28 cellular contexts compared by ENCODE assay signal in the genomic region with DNA sequence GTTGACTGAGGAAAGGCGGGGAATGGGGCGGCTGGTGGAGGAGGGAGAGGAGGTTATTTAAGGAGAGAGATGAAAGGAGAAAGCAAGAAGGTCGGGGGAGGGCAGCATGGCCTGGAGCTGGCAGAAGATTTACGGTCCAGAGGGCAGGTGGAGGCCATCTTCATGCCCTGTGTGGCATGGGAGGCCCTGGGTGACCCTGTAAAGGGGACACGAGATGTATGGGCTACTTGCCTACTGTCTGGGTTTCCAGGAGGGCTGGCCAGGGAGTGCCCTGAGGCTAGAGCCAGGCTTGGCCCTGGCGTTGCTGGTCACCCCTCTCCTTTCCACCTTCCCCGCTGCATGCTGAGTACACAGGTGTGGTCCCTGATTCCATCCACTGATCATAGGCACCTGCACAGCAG. TPM values are rescaled to one million over a fixed set of nuclear protein-coding genes. Genes with fewer than 3 reads are reported as not detected.
A peak's percentile ranks its signal among the peaks of the same experiment; 100 is the strongest.
DNase-seq lines count a peak whose midpoint lies in the region; ATAC-seq, FAIRE-seq and TF ChIP-seq lines count a peak whose summit lies in the region.
"Had no signal": no experiment of that assay in that cellular context is flagged by ENCODE, and none has a peak within 500 bp of the region (broad histone marks: within the 10 kb centered on the region; RNA-seq: fewer than 3 reads in every experiment).

No MANE protein-coding gene starts in this region.

- no peak for TF ChIP-seq CTCF in HEK293 (tag by site-specific recombination; IDR thresholded peaks at IDR 0.05)
- TF ChIP-seq CTCF in H1 (IDR thresholded peaks at IDR 0.05; ENCODE audit: control extremely low read depth in 1 of 3, insufficient read depth in 1 of 3, low read depth in 1 of 3, low read length in 3 of 3) = no peak
- TF ChIP-seq CTCF in nephron (IDR thresholded peaks at IDR 0.05; ENCODE audit: unreplicated experiment in 3 of 3) = no peak
- TF ChIP-seq CTCF in prostate gland (IDR thresholded peaks at IDR 0.05) = no peak

- WGBS in H1 (ENCODE audit: extremely low coverage in 1 of 2, insufficient coverage in 1 of 2, insufficient read length in 1 of 2, insufficient replicate concordance in 2 of 2, low coverage in 1 of 2, low lambda C conversion rate in 2 of 2, missing lambda C conversion rate in 1 of 2), 2 experiments = 84% methylated on average over 7 of the region's 7 CpGs; no CpG with 5 or more reads in 1 of the 2 experiments
- 84% methylated on average over 7 of the region's 7 CpGs for WGBS in prostate gland

- H3K4me1 ChIP-seq in HEK293 (ENCODE audit: control insufficient read depth, insufficient read depth, low read length) (peaks cover 2% of the 10 kb centered on the region; the same call in 1 of the 2 replicates), H1 (replicated peaks in 1 of 4; ENCODE audit: control insufficient read depth in 3 of 4, insufficient read depth in 4 of 4, low read length in 3 of 4) (peaks cover 0 to 8% (median 4%) of the 10 kb centered on the region in 4 experiments; a peak in 5 of 7 replicates), prostate gland (replicated peaks) (no peaks in the 10 kb centered on the region)

- peak overlapping the region; percentile 51; the same call in 1 of the 2 replicates for H4K8ac ChIP-seq in H1 (ENCODE audit: extremely low read depth, insufficient read depth, low read length)

- H4K20me1 ChIP-seq in H1 (replicated peaks in 1 of 2; ENCODE audit: control insufficient read depth in 1 of 2, insufficient read depth in 2 of 2, low read length in 2 of 2) = peaks cover 0 to 16% of the 10 kb centered on the region in 2 experiments

- CTCF ChIA-PET in HEK293 (lab: Yijun Ruan, JAX) (interaction anchor here (0.7 to 2.1 kb wide), 4 partner anchors 12 to 19 kb away, joined by 3 to 6 read pairs (median 4); no protein-coding TSS in a partner anchor), H1 (lab: Charles Lee; ENCODE audit: partially characterized antibody) (no interaction called here)

- no peak for FAIRE-seq in H1 (lab: Jason Lieb, UNC)
- FAIRE-seq: GM19239, H54, HTR-8/SVneo, K562 had no signal

- no peak for TF ChIP-seq EP300 in H1 (IDR thresholded peaks at IDR 0.05; ENCODE audit: borderline replicate concordance in 1 of 2, low read depth in 2 of 2, low read length in 2 of 2)

- no peaks in the 10 kb centered on the region for H3K27me3 Mint-ChIP-seq in nephron (ENCODE audit: low read depth)

- H3K9ac ChIP-seq in H1 (replicated peaks in 1 of 4; ENCODE audit: extremely low read depth in 1 of 4, low read depth in 3 of 4, low read length in 3 of 4) = no peak overlapping the region

- H3K4me2 ChIP-seq in H1 (ENCODE audit: insufficient read depth in 1 of 2, low read depth in 2 of 2, low read length in 2 of 2) = no peak overlapping the region

- H3K4me1 Mint-ChIP-seq in nephron = peaks cover 18% of the 10 kb centered on the region

- TF ChIP-seq POLR2A in H1 (IDR thresholded peaks at IDR 0.05; ENCODE audit: control extremely low read depth in 1 of 2, low read depth in 2 of 2, low read length in 2 of 2) = no peak
- TF ChIP-seq POLR2A in prostate gland (IDR thresholded peaks at IDR 0.05) = no peak

- peaks cover 36% of the 10 kb centered on the region for H3K36me3 Mint-ChIP-seq in nephron (ENCODE audit: low read depth)

- no peak overlapping the region for H3K14ac ChIP-seq in H1 (ENCODE audit: insufficient read length)

- no peak overlapping the region for H3K27ac Mint-ChIP-seq in nephron

- no peak overlapping the region for H2BK120ac ChIP-seq in H1 (replicated peaks; ENCODE audit: low read depth, low read length)

- H3K23me2 ChIP-seq in H1 (ENCODE audit: low read depth, low read length) = peaks cover 5% of the 10 kb centered on the region; the same call in 1 of the 2 replicates

- H3K9me3 ChIP-seq in HEK293 (ENCODE audit: control insufficient read depth, insufficient read depth, low read depth, low read length) (no peaks in the 10 kb centered on the region), H1 (ENCODE audit: insufficient read depth in 2 of 2, low read depth in 1 of 2, low read length in 1 of 2) (no peaks in the 10 kb centered on the region), prostate gland (no peaks in the 10 kb centered on the region)
- H3K9me3 ChIP-seq: Peyer's patch had no signal

- no peak overlapping the region for H3K56ac ChIP-seq in H1 (replicated peaks; ENCODE audit: insufficient read length, low read depth, low read length)

- H2AFZ ChIP-seq in H1 (ENCODE audit: low read length) = no peak overlapping the region

- no peak for TF ChIP-seq RAD21 in H1 (IDR thresholded peaks at IDR 0.05 in 1 of 2, conservative IDR thresholded peaks at IDR 0.05 in 1 of 2; ENCODE audit: low read depth in 2 of 2, low read length in 2 of 2)

- no peak overlapping the region for H3K23ac ChIP-seq in H1 (ENCODE audit: insufficient read length)

- POLR2A ChIA-PET in HEK293 (lab: Yijun Ruan, JAX) (no interaction called here), H1 (lab: Charles Lee; ENCODE audit: partially characterized antibody) (interaction anchor here (0.8 to 1.1 kb wide), 5 partner anchors 13 to 117 kb away, joined by 3 to 4 read pairs (median 3); no protein-coding TSS in a partner anchor)

- H3K27me3 ChIP-seq in H1 (replicated peaks in 1 of 4; ENCODE audit: control insufficient read depth in 3 of 4, extremely low read depth in 1 of 4, insufficient read depth in 3 of 4, low read length in 3 of 4) (peaks cover 0 to 11% (median 7%) of the 10 kb centered on the region in 4 experiments; a peak in 5 of 7 replicates), prostate gland (replicated peaks; ENCODE audit: insufficient read depth) (no peaks in the 10 kb centered on the region)
- H3K27me3 ChIP-seq: Peyer's patch had no signal

- ATAC-seq in HG03520 (IDR thresholded peaks at IDR 0.05; ENCODE audit: unreplicated experiment) = no peak
- ATAC-seq: K562 had no signal

- H2BK5ac ChIP-seq in H1 (ENCODE audit: low read depth, low read length) = no peak overlapping the region

- H3K4ac ChIP-seq in H1 (replicated peaks; ENCODE audit: insufficient read length, low read depth, low read length) = no peak overlapping the region

- no peak overlapping the region for H3K18ac ChIP-seq in H1 (ENCODE audit: extremely low read depth, low read length)

- H4K5ac ChIP-seq in H1 (ENCODE audit: insufficient read length, low read depth, low read length) = no peak overlapping the region

- no peak overlapping the region for H2BK15ac ChIP-seq in H1 (ENCODE audit: low read length)

- H2AK5ac ChIP-seq in H1 (ENCODE audit: low read depth, low read length) = no peak overlapping the region

- DNase-seq in H1 (ENCODE audit: low read depth in 1 of 2, low spot score in 2 of 2) (no peak), posterior vena cava (ENCODE audit: low spot score) (peak; percentile 47), prostate gland (ENCODE audit: low spot score) (no peak)
- DNase-seq in activated CD8-positive, alpha-beta memory T cell treated with anti-CD3 and anti-CD28 coated beads for 24 hours = no peak
- DNase-seq in effector CD4-positive, alpha-beta T cell = no peak
- DNase-seq: 8988T, ACHN, Calu3, DMS153, DND-41, Kasumi-1, NCI-H1092 treated with DMSO at 0.1 percent for 48 hours, NCI-H1436, NCI-H187, NCI-H2081 treated with DMSO at 0.1 percent for 48 hours, NCI-H2171, NCI-H226, NCI-H510A, NCI-H69, Peyer's patch, SIG-M5 had no signal

- intact Hi-C loops in posterior vena cava (cut with DNase I) = no loop called here
- intact Hi-C loops in prostate gland (cut with DNase I) = no loop called here

- peaks cover 8% of the 10 kb centered on the region; the same call in 1 of the 2 replicates for H3K79me1 ChIP-seq in H1 (ENCODE audit: low read depth, low read length)

- no peak overlapping the region for H2BK20ac ChIP-seq in H1 (ENCODE audit: low read length)

- peak overlapping the region in 2 of 3 experiments; percentile 25 to 46 for H3K4me3 Mint-ChIP-seq in nephron

- no peak overlapping the region for H2BK12ac ChIP-seq in H1 (ENCODE audit: low read depth, low read length)

- H3K36me3 ChIP-seq in HEK293 (ENCODE audit: control insufficient read depth in 2 of 2, insufficient read depth in 1 of 2, low read length in 2 of 2) (peaks cover 7 to 20% of the 10 kb centered on the region in 2 experiments), H1 (ENCODE audit: control insufficient read depth in 2 of 4, insufficient read depth in 4 of 4, low read length in 3 of 4) (peaks cover 0 to 6% (median 0%) of the 10 kb centered on the region in 4 experiments; a peak in 2 of 8 replicates), prostate gland (no peaks in the 10 kb centered on the region)
- H3K36me3 ChIP-seq: Peyer's patch had no signal

- H3K27ac ChIP-seq in HEK293 (ENCODE audit: extremely low read depth, low read depth, low read length) = no peak overlapping the region
- no peak overlapping the region; the same call in 1 of the 2 replicates for H3K27ac ChIP-seq in H1 (ENCODE audit: low read depth, low read length)
- no peak overlapping the region for H3K27ac ChIP-seq in prostate gland
- H3K27ac ChIP-seq: Peyer's patch had no signal

- H3K9me3 Mint-ChIP-seq in nephron = no peaks in the 10 kb centered on the region

- no peak overlapping the region for H3K4me3 ChIP-seq in HEK293 (ENCODE audit: low read depth, low read length)
- H3K4me3 ChIP-seq in H1 (ENCODE audit: extremely low read depth in 1 of 4, insufficient read depth in 2 of 4, low read depth in 3 of 4, low read length in 4 of 4) = no peak overlapping the region
- H3K4me3 ChIP-seq in prostate gland = no peak overlapping the region
- H3K4me3 ChIP-seq: K562, Peyer's patch had no signal

- H3K79me2 ChIP-seq in H1 (ENCODE audit: control insufficient read depth in 1 of 2, insufficient read depth in 2 of 2, low read length in 2 of 2) = peaks cover 0 to 6% of the 10 kb centered on the region in 2 experiments; a peak in 1 of 4 replicates

- H4K91ac ChIP-seq in H1 (replicated peaks; ENCODE audit: insufficient read length, low read length) = no peak overlapping the region

RNA-seq across cellular contexts. Expression of a gene that starts 6.1 kb away (rescaled TPM):
- 15.4 and 20.3 TPM in 2 replicates for total RNA-seq in H1 (2021; fragmentation: NEBNext Ultra II Directional; extraction: Animal tissue kit (Norgen Biotek cat#: 25700))
- 8.7 and 10.8 TPM in 2 replicates for polyA plus RNA-seq in H1 (2011; rRNA removed)
- 16.9 TPM for polyA plus RNA-seq in H1 (2011; cell fraction: cytosol; rRNA removed)
- polyA plus RNA-seq in H1 (2011; cell fraction: nucleus; rRNA removed) = 27.1 TPM
- 14.4 to 20.8 TPM (median 17.9 TPM) in 4 replicates for polyA plus RNA-seq in H1 (2012, experiment 1 of 2)
- 9.5 TPM for polyA plus RNA-seq in H1 (2012, experiment 2 of 2)
- polyA plus RNA-seq in H1 (2013, experiment 1 of 2) = 6.3 TPM
- 4.9 TPM for polyA plus RNA-seq in H1 (2013, experiment 2 of 2)
- 20.5 and 26.8 TPM in 2 replicates for polyA minus RNA-seq in H1 (2011; rRNA and poly(A)+ RNA removed)
- polyA minus RNA-seq in H1 (2011; cell fraction: cytosol; rRNA and poly(A)+ RNA removed) = 11.1 TPM
- polyA minus RNA-seq in H1 (2011; cell fraction: nucleus; rRNA and poly(A)+ RNA removed) = 6.9 TPM
- 10 to 100 TPM; 20.7 to 28.6 TPM for total RNA-seq in posterior vena cava
- total RNA-seq in prostate gland = 10 to 100 TPM; 22.9 to 40.8 TPM

RNA-seq across cellular contexts. Expression of a gene that starts 59.5 kb away (rescaled TPM):
- total RNA-seq in H1 (2021; fragmentation: NEBNext Ultra II Directional; extraction: Animal tissue kit (Norgen Biotek cat#: 25700)) = 181 and 182 TPM in 2 replicates
- 100.0 and 111 TPM in 2 replicates for polyA plus RNA-seq in H1 (2011; rRNA removed)
- 142 TPM for polyA plus RNA-seq in H1 (2011; cell fraction: cytosol; rRNA removed)
- polyA plus RNA-seq in H1 (2011; cell fraction: nucleus; rRNA removed) = 77.2 TPM
- 190 to 260 TPM (median 248 TPM) in 4 replicates for polyA plus RNA-seq in H1 (2012, experiment 1 of 2)
- 12.9 TPM for polyA plus RNA-seq in H1 (2012, experiment 2 of 2)
- 130 TPM for polyA plus RNA-seq in H1 (2013, experiment 1 of 2)
- polyA plus RNA-seq in H1 (2013, experiment 2 of 2) = 152 TPM
- polyA minus RNA-seq in H1 (2011; rRNA and poly(A)+ RNA removed) = 275 and 399 TPM in 2 replicates
- polyA minus RNA-seq in H1 (2011; cell fraction: cytosol; rRNA and poly(A)+ RNA removed) = 164 TPM
- 137 TPM for polyA minus RNA-seq in H1 (2011; cell fraction: nucleus; rRNA and poly(A)+ RNA removed)
- total RNA-seq in posterior vena cava (10 to 100 TPM; 70.8 to 81.8 TPM), prostate gland (100 to 1,000 TPM in 1 of 2 donors, 10 to 100 TPM in 1; 69.1 to 115 TPM)
